ENCODE assay signal across 10 cellular contexts in the genomic region with DNA sequence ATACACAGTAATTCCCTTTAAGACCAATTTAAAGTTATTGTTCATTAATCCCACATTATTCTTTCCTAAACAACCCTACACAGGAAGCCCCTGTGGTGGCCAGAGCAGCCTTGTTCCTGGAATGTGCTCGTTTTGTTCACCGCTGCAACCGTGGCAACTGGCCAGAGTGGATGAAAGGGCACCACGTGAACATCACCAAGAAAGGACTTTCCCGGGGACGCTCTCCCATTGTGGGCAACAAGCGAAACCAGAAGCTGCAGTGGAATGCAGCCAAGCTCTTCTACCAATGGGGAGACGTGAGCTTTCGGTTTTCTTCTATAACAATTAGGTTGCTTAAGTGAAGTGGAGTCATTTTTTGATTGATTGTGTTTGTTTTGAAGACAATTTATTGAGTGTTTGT.
DNase-seq lines count a peak whose midpoint lies in the region; ATAC-seq and TF ChIP-seq lines count a peak whose summit lies in the region.
"Had no signal": no experiment of that assay in that cellular context is flagged by ENCODE, and none has a peak within 500 bp of the region (broad histone marks: within the 10 kb centered on the region; RNA-seq: fewer than 3 reads in every experiment).

No MANE protein-coding gene starts in this region.

- H3K27me3 ChIP-seq in suprapubic skin = no peaks in the 10 kb centered on the region

- TF ChIP-seq EP300 in suprapubic skin (IDR thresholded peaks at IDR 0.05) = no peak

- H3K4me1 ChIP-seq in suprapubic skin = no peaks in the 10 kb centered on the region

- 73% methylated on average over 9 of the region's 9 CpGs for WGBS in suprapubic skin

- DNase-seq in SW480 (ENCODE audit: low spot score) (peak; percentile 78), glomerular visceral epithelial cell (ENCODE audit: extremely low spot score) (peak; percentile 68), renal cortical epithelial cell (ENCODE audit: low read depth) (peak; percentile 54), suprapubic skin (ENCODE audit: low spot score in 2 of 2) (no peak), ureter (ENCODE audit: low spot score) (no peak)
- DNase-seq: immature natural killer cell had no signal

- TF ChIP-seq POLR2A in suprapubic skin (IDR thresholded peaks at IDR 0.05) = no peak

- H3K27ac ChIP-seq in suprapubic skin = no peak overlapping the region

- TF ChIP-seq CTCF in suprapubic skin (IDR thresholded peaks at IDR 0.05) = no peak

- H3K36me3 ChIP-seq in suprapubic skin = no peaks in the 10 kb centered on the region

- no peaks in the 10 kb centered on the region for H3K9me3 ChIP-seq in suprapubic skin

- peak; percentile 68 for ATAC-seq in HG02798 (IDR thresholded peaks at IDR 0.05; ENCODE audit: poor library complexity, unreplicated experiment)
- no peak for ATAC-seq in HG03565 (IDR thresholded peaks at IDR 0.05; ENCODE audit: unreplicated experiment)
- ATAC-seq in GM19324 (IDR thresholded peaks at IDR 0.05; ENCODE audit: low FRiP score, unreplicated experiment) = no peak
- ATAC-seq: activated T-helper 17 cell treated with anti-CD3 and anti-CD28 coated beads, Interleukin-2, amount 50 U/mL, for 72 hours had no signal

- H3K4me3 ChIP-seq in suprapubic skin = no peak overlapping the region

Comparison
In these comparisons a context has a peak if more than half of its experiments do, and no peak if none do; other contexts are left out.
1. DNase-seq: peak in SW480 (single experiment), glomerular visceral epithelial cell (single experiment) and renal cortical epithelial cell (single experiment); none in suprapubic skin (0 of 2) and ureter (single experiment).